Comparison of ENCODE assay signal across 15 cellular contexts in the genomic region with DNA sequence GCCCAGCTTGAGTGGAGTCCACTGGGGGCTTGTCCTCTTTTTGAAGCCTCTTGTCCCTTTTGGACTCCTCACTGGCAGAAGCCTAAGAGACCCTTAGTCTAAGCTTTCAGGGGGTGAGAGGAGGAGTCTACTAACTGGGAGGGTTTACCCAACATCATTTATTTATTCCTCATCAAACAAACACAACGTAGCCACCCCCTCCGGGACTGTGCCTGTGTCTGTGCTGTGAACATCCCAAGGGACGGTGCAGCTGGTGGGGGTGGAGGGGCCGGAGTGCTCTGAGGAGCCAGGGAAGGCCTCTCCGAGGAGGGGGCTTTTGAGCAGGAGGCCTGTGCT. TPM values are rescaled to one million over a fixed set of nuclear protein-coding genes. Genes with fewer than 3 reads are reported as not detected.
DNase-seq lines count a peak whose midpoint lies in the region; ATAC-seq, FAIRE-seq and TF ChIP-seq lines count a peak whose summit lies in the region.
"Had no signal": no experiment of that assay in that cellular context is flagged by ENCODE, and none has a peak within 500 bp of the region (broad histone marks: within the 10 kb centered on the region; RNA-seq: fewer than 3 reads in every experiment).

No MANE protein-coding gene starts in this region.

- no peak for ATAC-seq in PC-3
- ATAC-seq: body of pancreas had no signal

- intact Hi-C loops in PC-3 (cut with micrococcal nuclease): loop anchor here (5.0 kb wide), 2 partner anchors 42 to 152 kb away; a partner anchor contains a TSS

- H4K91ac ChIP-seq in H1 (replicated peaks; ENCODE audit: insufficient read length, low read length): no peak overlapping the region

- no peak overlapping the region for H2BK20ac ChIP-seq in H1 (ENCODE audit: low read length)

- no peak overlapping the region for H2BK12ac ChIP-seq in H1 (ENCODE audit: low read depth, low read length)

- TF ChIP-seq POLR2A in H1 (IDR thresholded peaks at IDR 0.05; ENCODE audit: control extremely low read depth in 1 of 2, low read depth in 2 of 2, low read length in 2 of 2): no peak

- H3K79me1 ChIP-seq in H1 (ENCODE audit: low read depth, low read length): no peaks in the 10 kb centered on the region

- peak overlapping the region; percentile 39 for H3K9ac ChIP-seq in BLaER1
- peak overlapping the region; percentile 78 for H3K9ac ChIP-seq in PC-3 (ENCODE audit: low read length)
- H3K9ac ChIP-seq in H1 (replicated peaks in 1 of 4; ENCODE audit: extremely low read depth in 1 of 4, low read depth in 3 of 4, low read length in 3 of 4): no peak overlapping the region
- H3K9ac ChIP-seq: KMS-11 had no signal

- no peak overlapping the region for H2AK5ac ChIP-seq in H1 (ENCODE audit: low read depth, low read length)

- peak overlapping the region; percentile 91 for H3K4me2 ChIP-seq in BLaER1
- peak overlapping the region; percentile 78 for H3K4me2 ChIP-seq in PC-3 (ENCODE audit: low read length)
- H3K4me2 ChIP-seq in H1 (ENCODE audit: insufficient read depth in 1 of 2, low read depth in 2 of 2, low read length in 2 of 2): no peak overlapping the region
- peak overlapping the region; percentile 37 for H3K4me2 ChIP-seq in osteoblast (ENCODE audit: insufficient read depth, low read length)

- no peaks in the 10 kb centered on the region for H3K9me2 ChIP-seq in PC-3 (replicated peaks; ENCODE audit: low read length)

- TF ChIP-seq CTCF in PC-3 (conservative IDR thresholded peaks at IDR 0.05; ENCODE audit: low read depth, low read length): no peak
- no peak for TF ChIP-seq CTCF in H1 (IDR thresholded peaks at IDR 0.05; ENCODE audit: control extremely low read depth in 1 of 3, insufficient read depth in 1 of 3, low read depth in 1 of 3, low read length in 3 of 3)
- no peak for TF ChIP-seq CTCF in osteoblast (IDR thresholded peaks at IDR 0.05; ENCODE audit: extremely low read depth, low read depth, low read length)

- no peaks in the 10 kb centered on the region for H3F3A ChIP-seq in PC-3 (ENCODE audit: low read length, unreplicated experiment)

- H3K56ac ChIP-seq in H1 (replicated peaks; ENCODE audit: insufficient read length, low read depth, low read length): no peak overlapping the region

- H3K14ac ChIP-seq in H1 (ENCODE audit: insufficient read length): no peak overlapping the region

- H2BK120ac ChIP-seq in H1 (replicated peaks; ENCODE audit: low read depth, low read length): no peak overlapping the region

- H3K36me3 ChIP-seq in BLaER1 (no peaks in the 10 kb centered on the region), PC-3 (ENCODE audit: low read depth, low read length) (no peaks in the 10 kb centered on the region), H1 (ENCODE audit: control insufficient read depth in 2 of 4, insufficient read depth in 4 of 4, low read length in 3 of 4) (no peaks in the 10 kb centered on the region; a peak in 1 of 8 replicates), osteoblast (ENCODE audit: insufficient read depth, low read length) (no peaks in the 10 kb centered on the region)
- H3K36me3 ChIP-seq: ovary had no signal

- no peak overlapping the region for H2BK15ac ChIP-seq in H1 (ENCODE audit: low read length)

- H3K4ac ChIP-seq in H1 (replicated peaks; ENCODE audit: insufficient read length, low read depth, low read length): no peak overlapping the region

- CTCF ChIA-PET in PC-3 (lab: Charles Lee): interaction anchor here (0.9 to 1.1 kb wide), 2 partner anchors 43 to 634 kb away, joined by 3 read pairs; a partner anchor contains a TSS
- CTCF ChIA-PET in H1 (lab: Charles Lee; ENCODE audit: partially characterized antibody): interaction anchor here (1.1 to 13.3 kb wide), 24 partner anchors 8 to 324 kb away, joined by 3 to 118 read pairs (median 8); no protein-coding TSS in a partner anchor

- H3K4me1 ChIP-seq in BLaER1 (peaks cover 80% of the 10 kb centered on the region), PC-3 (ENCODE audit: insufficient read depth, low read length) (peaks cover 63% of the 10 kb centered on the region), H1 (replicated peaks in 1 of 4; ENCODE audit: control insufficient read depth in 3 of 4, insufficient read depth in 4 of 4, low read length in 3 of 4) (peaks cover 0 to 8% (median 2%) of the 10 kb centered on the region in 4 experiments; a peak in 4 of 7 replicates), osteoblast (ENCODE audit: insufficient read depth, low read length) (peaks cover 43% of the 10 kb centered on the region)

- peak overlapping the region; percentile 5; the same call in 1 of the 2 replicates for H4K8ac ChIP-seq in H1 (ENCODE audit: extremely low read depth, insufficient read depth, low read length)

- DNase-seq in PC-3 (no peak), H1 (ENCODE audit: low read depth in 1 of 2, low spot score in 2 of 2) (no peak), osteoblast (ENCODE audit: insufficient read length, low spot score, missing footprints) (no peak), RPMI8226 (no peak), NCI-H526 (lab: John Stamatoyannopoulos, UW) (no peak), COLO829 (ENCODE audit: low spot score) (no peak), AML-193 (lab: John Stamatoyannopoulos, UW) (no peak)
- DNase-seq: DND-41, NCI-H510A, ovary had no signal

- 100% methylated on average over 2 of the region's 5 CpGs; no CpG with 5 or more reads in 1 of the 2 experiments for WGBS in H1 (ENCODE audit: extremely low coverage in 1 of 2, insufficient coverage in 1 of 2, insufficient read length in 1 of 2, insufficient replicate concordance in 2 of 2, low coverage in 1 of 2, low lambda C conversion rate in 2 of 2, missing lambda C conversion rate in 1 of 2), 2 experiments

- no peak overlapping the region for H3K18ac ChIP-seq in H1 (ENCODE audit: extremely low read depth, low read length)

- no peaks in the 10 kb centered on the region for H3K23me2 ChIP-seq in H1 (ENCODE audit: low read depth, low read length)

- no peak for TF ChIP-seq EP300 in H1 (IDR thresholded peaks at IDR 0.05; ENCODE audit: borderline replicate concordance in 1 of 2, low read depth in 2 of 2, low read length in 2 of 2)

- H3K23ac ChIP-seq in H1 (ENCODE audit: insufficient read length): no peak overlapping the region

- FAIRE-seq in H1 (lab: Jason Lieb, UNC): no peak
- FAIRE-seq: endothelial cell of umbilical vein, RCC 7860 had no signal

- H3K27me3 ChIP-seq in BLaER1 (no peaks in the 10 kb centered on the region), PC-3 (ENCODE audit: low read length) (no peaks in the 10 kb centered on the region), H1 (replicated peaks in 1 of 4; ENCODE audit: control insufficient read depth in 3 of 4, extremely low read depth in 1 of 4, insufficient read depth in 3 of 4, low read length in 3 of 4) (no peaks in the 10 kb centered on the region), osteoblast (ENCODE audit: insufficient read depth, low read length) (no peaks in the 10 kb centered on the region)
- H3K27me3 ChIP-seq: body of pancreas, ovary had no signal

- H4K20me1 ChIP-seq in BLaER1: no peaks in the 10 kb centered on the region
- no peaks in the 10 kb centered on the region for H4K20me1 ChIP-seq in PC-3 (ENCODE audit: low read length)
- no peaks in the 10 kb centered on the region for H4K20me1 ChIP-seq in H1 (replicated peaks in 1 of 2; ENCODE audit: control insufficient read depth in 1 of 2, insufficient read depth in 2 of 2, low read length in 2 of 2)
- H4K20me1 ChIP-seq in osteoblast (ENCODE audit: insufficient read depth, low read length): no peaks in the 10 kb centered on the region

- no TSS peak for BruUV-seq in PC-3 (replicated peaks; lab: Mats Ljungman, UMichigan)

- no peak overlapping the region for H4K5ac ChIP-seq in H1 (ENCODE audit: insufficient read length, low read depth, low read length)

- H3K9me3 ChIP-seq in BLaER1: no peaks in the 10 kb centered on the region
- no peaks in the 10 kb centered on the region for H3K9me3 ChIP-seq in PC-3 (ENCODE audit: low read length)
- no peaks in the 10 kb centered on the region for H3K9me3 ChIP-seq in H1 (ENCODE audit: insufficient read depth in 2 of 2, low read depth in 1 of 2, low read length in 1 of 2)
- no peaks in the 10 kb centered on the region for H3K9me3 ChIP-seq in osteoblast (ENCODE audit: low read depth, low read length)
- H3K9me3 ChIP-seq: body of pancreas, ovary had no signal

- H2BK5ac ChIP-seq in H1 (ENCODE audit: low read depth, low read length): no peak overlapping the region

- H3K79me2 ChIP-seq in PC-3 (ENCODE audit: low read length) (no peaks in the 10 kb centered on the region), H1 (ENCODE audit: control insufficient read depth in 1 of 2, insufficient read depth in 2 of 2, low read length in 2 of 2) (no peaks in the 10 kb centered on the region), osteoblast (ENCODE audit: insufficient read depth, low read length) (no peaks in the 10 kb centered on the region)

- H3K4me3 ChIP-seq in BLaER1: peak overlapping the region; percentile 34
- H3K4me3 ChIP-seq in PC-3 (ENCODE audit: low read length): no peak overlapping the region
- H3K4me3 ChIP-seq in H1 (ENCODE audit: extremely low read depth in 1 of 4, insufficient read depth in 2 of 4, low read depth in 3 of 4, low read length in 4 of 4): no peak overlapping the region
- H3K4me3 ChIP-seq in osteoblast (ENCODE audit: insufficient read depth, low read length): peak overlapping the region; percentile 8
- H3K4me3 ChIP-seq: body of pancreas, ovary had no signal

- H2AFZ ChIP-seq in PC-3 (ENCODE audit: low read length): no peak overlapping the region
- H2AFZ ChIP-seq in H1 (ENCODE audit: low read length): no peak overlapping the region
- H2AFZ ChIP-seq in osteoblast (ENCODE audit: low read length): peak overlapping the region; percentile 25

- H3K27ac ChIP-seq in BLaER1: peak overlapping the region; percentile 66; the same call in 1 of the 2 replicates
- H3K27ac ChIP-seq in PC-3 (ENCODE audit: low read length): peak overlapping the region; percentile 97
- no peak overlapping the region for H3K27ac ChIP-seq in H1 (ENCODE audit: low read depth, low read length)
- peak overlapping the region; percentile 95 for H3K27ac ChIP-seq in osteoblast (ENCODE audit: low read depth, low read length)
- H3K27ac ChIP-seq: KMS-11, ovary had no signal

- POLR2A ChIA-PET in PC-3 (lab: Charles Lee; ENCODE audit: unreplicated experiment): interaction anchor here (0.7 kb wide), 1 partner anchor 84 kb away, joined by 3 read pairs; no protein-coding TSS in a partner anchor
- POLR2A ChIA-PET in H1 (lab: Charles Lee; ENCODE audit: partially characterized antibody): interaction anchor here (1.8 kb wide), 1 partner anchor 43 kb away, joined by 4 read pairs; a partner anchor contains a TSS

- no peak for TF ChIP-seq RAD21 in H1 (IDR thresholded peaks at IDR 0.05 in 1 of 2, conservative IDR thresholded peaks at IDR 0.05 in 1 of 2; ENCODE audit: low read depth in 2 of 2, low read length in 2 of 2)

RNA-seq across cellular contexts. Expression of a gene that starts 42.7 kb away (rescaled TPM):
- 24.1 and 39.5 TPM in 2 replicates for total RNA-seq in PC-3 (2014; rRNA removed)
- 25.2 and 25.8 TPM in 2 replicates for total RNA-seq in H1 (2021; fragmentation: NEBNext Ultra II Directional; extraction: Animal tissue kit (Norgen Biotek cat#: 25700))
- polyA plus RNA-seq in H1 (2011; rRNA removed): 5.4 and 6.6 TPM in 2 replicates
- polyA plus RNA-seq in H1 (2011; cell fraction: cytosol; rRNA removed): 7.3 TPM
- 7.4 TPM for polyA plus RNA-seq in H1 (2011; cell fraction: nucleus; rRNA removed)
- 6.8 to 12.0 TPM (median 7.8 TPM) in 4 replicates for polyA plus RNA-seq in H1 (2012, experiment 1 of 2)
- polyA plus RNA-seq in H1 (2012, experiment 2 of 2): 1.3 TPM
- 17.6 TPM for polyA plus RNA-seq in H1 (2013, experiment 1 of 2)
- 16.8 TPM for polyA plus RNA-seq in H1 (2013, experiment 2 of 2)
- 20.7 and 22.7 TPM in 2 replicates for polyA minus RNA-seq in H1 (2011; rRNA and poly(A)+ RNA removed)
- polyA minus RNA-seq in H1 (2011; cell fraction: cytosol; rRNA and poly(A)+ RNA removed): 10.9 TPM
- polyA minus RNA-seq in H1 (2011; cell fraction: nucleus; rRNA and poly(A)+ RNA removed): 47.1 TPM
- 36.5 and 41.3 TPM in 2 replicates for total RNA-seq in osteoblast

Comparison
In these comparisons a context has a peak if more than half of its experiments do, and no peak if none do; other contexts are left out.
1. H3K4me2 ChIP-seq: peak in BLaER1 (single experiment), PC-3 (single experiment) and osteoblast (single experiment); none in H1 (0 of 2).
2. H3K4me3 ChIP-seq: peak in BLaER1 (single experiment) and osteoblast (single experiment); none in PC-3 (single experiment) and H1 (0 of 4).
3. H3K9ac ChIP-seq: peak in BLaER1 (single experiment) and PC-3 (single experiment); none in H1 (0 of 4).